27 cellular contexts compared by ENCODE assay signal in genomic region chr11:128098840-128099239, GRCh38.
DNase-seq lines count a peak whose midpoint lies in the region; ATAC-seq and TF ChIP-seq lines count a peak whose summit lies in the region.
"Had no signal": no experiment of that assay in that cellular context is flagged by ENCODE, and none has a peak within 500 bp of the region (broad histone marks: within the 10 kb centered on the region; RNA-seq: fewer than 3 reads in every experiment).

No MANE protein-coding gene starts in this region.

- no peaks in the 10 kb centered on the region for H3K36me3 ChIP-seq in HUES48 (ENCODE audit: control insufficient read depth, insufficient read depth, low read length)
- H3K36me3 ChIP-seq: BLaER1, thoracic aorta, vagina had no signal

- peak overlapping the region; percentile 17 for H3K4me3 Mint-ChIP-seq in activated T-cell treated with anti-CD3 and anti-CD28 coated beads, Interleukin-2, amount 50 U/mL, for 4 hours
- H3K4me3 Mint-ChIP-seq in glutamatergic neuron (ENCODE audit: unreplicated experiment): no peak overlapping the region
- H3K4me3 Mint-ChIP-seq: activated CD8-positive, alpha-beta memory T cell treated with anti-CD3 and anti-CD28 coated beads, Interleukin-2, amount 10 ng/mL, durations not matched to agents 7 days and 5 days; activated T-helper 1 cell treated with anti-CD3 and anti-CD28 coated beads, Interleukin-12 subunit alpha, Interleukin-12 subunit beta, Interleukin-2, Interleukin-4 antibody, amounts not matched to agents 30 ng/mL and 10 ng/mL and 1 ng/mL, durations not matched to agents 14 hours and 24 hours and 36 hours; memory B cell; nephron progenitor cell had no signal

- no peak for ATAC-seq in activated T-cell treated with anti-CD3 and anti-CD28 coated beads, Interleukin-2, amount 50 U/mL, for 4 hours
- peak in 1 of 2 donors; percentile 27 for ATAC-seq in activated naive CD4-positive, alpha-beta T cell treated with anti-CD3 and anti-CD28 coated beads, Interleukin-2, amount 50 U/mL, for 72 hours
- peak; percentile 72 for ATAC-seq in stimulated activated naive CD8-positive, alpha-beta T cell treated with anti-CD3 and anti-CD28 coated beads, Interleukin-15, Interleukin-2, amounts not matched to agents 100 U/mL and 50 U/mL, for 24 hours
- ATAC-seq: activated CD8-positive, alpha-beta memory T cell treated with anti-CD3 and anti-CD28 coated beads, Interleukin-2, amount 10 ng/mL, durations not matched to agents 7 days and 5 days; GM12878; left lobe of liver; Right ventricle myocardium inferior had no signal

- H3K4me1 ChIP-seq in HUES48 (ENCODE audit: control insufficient read depth, insufficient read depth, low read length): peaks cover 7% of the 10 kb centered on the region; the same call in 1 of the 2 replicates
- H3K4me1 ChIP-seq: BLaER1, vagina had no signal

- no peak for TF ChIP-seq CTCF in glutamatergic neuron (IDR thresholded peaks at IDR 0.05; ENCODE audit: partially characterized antibody, unreplicated experiment)

- no peaks in the 10 kb centered on the region for H3K9me3 Mint-ChIP-seq in activated T-cell treated with anti-CD3 and anti-CD28 coated beads, Interleukin-2, amount 50 U/mL, for 4 hours
- peaks cover 0 to 14% of the 10 kb centered on the region in 2 donors for H3K9me3 Mint-ChIP-seq in activated naive CD4-positive, alpha-beta T cell treated with anti-CD3 and anti-CD28 coated beads, Interleukin-2, amount 50 U/mL, for 72 hours
- no peaks in the 10 kb centered on the region for H3K9me3 Mint-ChIP-seq in glutamatergic neuron (ENCODE audit: unreplicated experiment)
- H3K9me3 Mint-ChIP-seq: memory B cell had no signal

- H3K9me3 ChIP-seq in HUES48 (ENCODE audit: control insufficient read depth, insufficient read depth, low read length): no peaks in the 10 kb centered on the region
- H3K9me3 ChIP-seq: BLaER1, thoracic aorta, vagina had no signal

- DNase-seq in activated T-cell treated with anti-CD3 and anti-CD28 coated beads, Interleukin-2, amount 50 U/mL, for 4 hours: no peak
- DNase-seq in activated T-cell treated with anti-CD3 and anti-CD28 coated beads for 4 hours: no peak
- no peak for DNase-seq in activated naive CD4-positive, alpha-beta T cell treated with anti-CD3 and anti-CD28 coated beads, Interleukin-2, amount 50 U/mL, for 72 hours (ENCODE audit: low spot score in 2 of 2)
- no peak for DNase-seq in stimulated activated naive CD8-positive, alpha-beta T cell treated with anti-CD3 and anti-CD28 coated beads, Interleukin-15, Interleukin-2, amounts not matched to agents 100 U/mL and 50 U/mL, for 24 hours
- no peak for DNase-seq in glutamatergic neuron
- DNase-seq in UCSD-AML1 (lab: John Stamatoyannopoulos, UW; ENCODE audit: unreplicated experiment): no peak
- DNase-seq: activated CD4-positive, alpha-beta T cell treated with anti-CD3 and anti-CD28 coated beads for 48 hours; activated CD8-positive, alpha-beta memory T cell treated with anti-CD3 and anti-CD28 coated beads, Interleukin-2, amount 10 ng/mL, durations not matched to agents 7 days and 5 days; cortex of kidney; DMS153; effector memory CD4-positive, alpha-beta T cell; erythroblast; GOT3; NCI-H1105 treated with DMSO at 0.1 percent for 48 hours; NCI-H187 treated with DMSO at 0.1 percent for 48 hours; NCI-H526 treated with DMSO at 0.1 percent for 48 hours; nephron progenitor cell; stimulated activated naive CD4-positive, alpha-beta T cell had no signal

- H3K4me1 Mint-ChIP-seq in activated T-cell treated with anti-CD3 and anti-CD28 coated beads, Interleukin-2, amount 50 U/mL, for 4 hours (ENCODE audit: low read depth): peaks cover 23% of the 10 kb centered on the region
- H3K4me1 Mint-ChIP-seq in glutamatergic neuron (ENCODE audit: low read depth, unreplicated experiment): no peaks in the 10 kb centered on the region
- H3K4me1 Mint-ChIP-seq: memory B cell had no signal

- H3K27me3 Mint-ChIP-seq in activated T-cell treated with anti-CD3 and anti-CD28 coated beads, Interleukin-2, amount 50 U/mL, for 4 hours (ENCODE audit: low read depth): peaks cover 3% of the 10 kb centered on the region
- H3K27me3 Mint-ChIP-seq in glutamatergic neuron (ENCODE audit: unreplicated experiment): no peaks in the 10 kb centered on the region

- H3K36me3 Mint-ChIP-seq in activated T-cell treated with anti-CD3 and anti-CD28 coated beads, Interleukin-2, amount 50 U/mL, for 4 hours (ENCODE audit: insufficient read depth): no peaks in the 10 kb centered on the region
- H3K36me3 Mint-ChIP-seq in activated naive CD4-positive, alpha-beta T cell treated with anti-CD3 and anti-CD28 coated beads, Interleukin-2, amount 50 U/mL, for 72 hours: peaks cover 0 to 6% of the 10 kb centered on the region in 2 donors
- no peaks in the 10 kb centered on the region for H3K36me3 Mint-ChIP-seq in glutamatergic neuron (ENCODE audit: unreplicated experiment)
- H3K36me3 Mint-ChIP-seq: memory B cell had no signal

- H3K9ac ChIP-seq in HUES48 (ENCODE audit: low read depth, low read length): no peak overlapping the region
- H3K9ac ChIP-seq: BLaER1 had no signal

- peak overlapping the region; percentile 61 to 91 for H3K27ac Mint-ChIP-seq in activated naive CD4-positive, alpha-beta T cell treated with anti-CD3 and anti-CD28 coated beads, Interleukin-2, amount 50 U/mL, for 72 hours
- no peak overlapping the region for H3K27ac Mint-ChIP-seq in glutamatergic neuron (ENCODE audit: unreplicated experiment)
- H3K27ac Mint-ChIP-seq: activated CD8-positive, alpha-beta memory T cell treated with anti-CD3 and anti-CD28 coated beads, Interleukin-2, amount 10 ng/mL, durations not matched to agents 7 days and 5 days; activated T-helper 1 cell treated with anti-CD3 and anti-CD28 coated beads, Interleukin-12 subunit alpha, Interleukin-12 subunit beta, Interleukin-2, Interleukin-4 antibody, amounts not matched to agents 30 ng/mL and 10 ng/mL and 1 ng/mL, durations not matched to agents 14 hours and 24 hours and 36 hours; memory B cell; nephron progenitor cell had no signal

- H3K27ac ChIP-seq in HUES48 (ENCODE audit: low read depth, low read length): peak overlapping the region; percentile 22
- H3K27ac ChIP-seq: BLaER1, thoracic aorta, vagina had no signal

- H3K27me3 ChIP-seq in HUES48 (ENCODE audit: control insufficient read depth, insufficient read depth, low read length): no peaks in the 10 kb centered on the region
- H3K27me3 ChIP-seq: BLaER1, vagina had no signal

- no peak overlapping the region for H3K4me3 ChIP-seq in HUES48 (ENCODE audit: low read depth, low read length)
- H3K4me3 ChIP-seq: BLaER1, GM12878, thoracic aorta, vagina had no signal
